Comparison of ENCODE assay signal across 8 cellular contexts in genomic region chr3:124620600-124621063, GRCh38.
DNase-seq lines count a peak whose midpoint lies in the region; ATAC-seq lines count a peak whose summit lies in the region.

No MANE protein-coding gene starts in this region.

- peak; percentile 91 for ATAC-seq in activated CD8-positive, alpha-beta memory T cell treated with anti-CD3 and anti-CD28 coated beads, Interleukin-2, amount 10 ng/mL, durations not matched to agents 7 days and 5 days
- ATAC-seq in left ventricle myocardium superior = peak; percentile 63
- ATAC-seq in stimulated activated naive CD8-positive, alpha-beta T cell treated with anti-CD3 and anti-CD28 coated beads, Interleukin-15, amount 100 ng/mL, for 72 hours = peak; percentile 81
- no peak for ATAC-seq in GM21515 (IDR thresholded peaks at IDR 0.05; ENCODE audit: unreplicated experiment)

- DNase-seq in activated CD8-positive, alpha-beta memory T cell treated with anti-CD3 and anti-CD28 coated beads, Interleukin-2, amount 10 ng/mL, durations not matched to agents 7 days and 5 days = peak; percentile 62
- no peak for DNase-seq in activated CD8-positive, alpha-beta memory T cell treated with anti-CD3 and anti-CD28 coated beads for 24 hours
- peak; percentile 24 for DNase-seq in activated CD4-positive, alpha-beta T cell treated with anti-CD3 and anti-CD28 coated beads, Interleukin-2, amount 10 ng/mL, durations not matched to agents 7 days and 5 days
- DNase-seq in left ventricle myocardium superior = no peak
- peak; percentile 13 for DNase-seq in stimulated activated naive CD8-positive, alpha-beta T cell treated with anti-CD3 and anti-CD28 coated beads, Interleukin-15, amount 100 ng/mL, for 72 hours
- DNase-seq in amygdala (lab: John Stamatoyannopoulos, UW) = no peak

- peak overlapping the region; percentile 62 for H3K4me3 Mint-ChIP-seq in activated CD8-positive, alpha-beta memory T cell treated with anti-CD3 and anti-CD28 coated beads, Interleukin-2, amount 10 ng/mL, durations not matched to agents 7 days and 5 days
- H3K4me3 Mint-ChIP-seq in activated CD4-positive, alpha-beta T cell treated with anti-CD3 and anti-CD28 coated beads, Interleukin-2, amount 10 ng/mL, durations not matched to agents 7 days and 5 days = no peak overlapping the region
- H3K4me3 Mint-ChIP-seq in stimulated activated naive CD8-positive, alpha-beta T cell treated with anti-CD3 and anti-CD28 coated beads, Interleukin-15, amount 100 ng/mL, for 72 hours = peak overlapping the region; percentile 59 to 78

- CTCF ChIA-PET in activated CD8-positive, alpha-beta memory T cell treated with anti-CD3 and anti-CD28 coated beads, Interleukin-2, amount 10 ng/mL, durations not matched to agents 7 days and 5 days (lab: Charles Lee) = interaction anchor here (0.8 to 1.1 kb wide), 3 partner anchors 19 to 68 kb away, joined by 3 to 5 read pairs (median 3); no protein-coding TSS in a partner anchor
- CTCF ChIA-PET in activated CD4-positive, alpha-beta T cell treated with anti-CD3 and anti-CD28 coated beads, Interleukin-2, amount 10 ng/mL, durations not matched to agents 7 days and 5 days (lab: Charles Lee) = interaction anchor here (0.9 kb wide), 1 partner anchor 44 kb away, joined by 3 read pairs; no protein-coding TSS in a partner anchor

- H3K36me3 ChIP-seq in HUES6 (ENCODE audit: control insufficient read depth, insufficient read depth, low read length) = no peaks in the 10 kb centered on the region

- no peaks in the 10 kb centered on the region for H3K27me3 ChIP-seq in HUES6 (ENCODE audit: control insufficient read depth, insufficient read depth, low read length)

- POLR2A ChIA-PET in activated CD4-positive, alpha-beta T cell treated with anti-CD3 and anti-CD28 coated beads, Interleukin-2, amount 10 ng/mL, durations not matched to agents 7 days and 5 days (lab: Charles Lee) = no interaction called here

- H3K4me1 ChIP-seq in HUES6 (ENCODE audit: control insufficient read depth, insufficient read depth, low read length) = peaks cover 6% of the 10 kb centered on the region

- peaks cover 29% of the 10 kb centered on the region for H3K4me1 Mint-ChIP-seq in activated CD8-positive, alpha-beta memory T cell treated with anti-CD3 and anti-CD28 coated beads, Interleukin-2, amount 10 ng/mL, durations not matched to agents 7 days and 5 days
- peaks cover 26% of the 10 kb centered on the region for H3K4me1 Mint-ChIP-seq in activated CD4-positive, alpha-beta T cell treated with anti-CD3 and anti-CD28 coated beads, Interleukin-2, amount 10 ng/mL, durations not matched to agents 7 days and 5 days
- H3K4me1 Mint-ChIP-seq in stimulated activated naive CD8-positive, alpha-beta T cell treated with anti-CD3 and anti-CD28 coated beads, Interleukin-15, amount 100 ng/mL, for 72 hours = peaks cover 53% of the 10 kb centered on the region

- intact Hi-C loops in left ventricle myocardium superior (cut with micrococcal nuclease) = no loop called here

- H3K9me3 ChIP-seq in HUES6 (ENCODE audit: control insufficient read depth, insufficient read depth, low read depth, low read length) = no peaks in the 10 kb centered on the region

- H3K36me3 Mint-ChIP-seq in activated CD8-positive, alpha-beta memory T cell treated with anti-CD3 and anti-CD28 coated beads, Interleukin-2, amount 10 ng/mL, durations not matched to agents 7 days and 5 days = peaks cover 2% of the 10 kb centered on the region
- peaks cover 1% of the 10 kb centered on the region for H3K36me3 Mint-ChIP-seq in activated CD4-positive, alpha-beta T cell treated with anti-CD3 and anti-CD28 coated beads, Interleukin-2, amount 10 ng/mL, durations not matched to agents 7 days and 5 days (ENCODE audit: low read depth)

- H3K9me3 Mint-ChIP-seq in activated CD8-positive, alpha-beta memory T cell treated with anti-CD3 and anti-CD28 coated beads, Interleukin-2, amount 10 ng/mL, durations not matched to agents 7 days and 5 days (ENCODE audit: low read depth) = no peaks in the 10 kb centered on the region
- H3K9me3 Mint-ChIP-seq in activated CD4-positive, alpha-beta T cell treated with anti-CD3 and anti-CD28 coated beads, Interleukin-2, amount 10 ng/mL, durations not matched to agents 7 days and 5 days = no peaks in the 10 kb centered on the region
- H3K9me3 Mint-ChIP-seq in stimulated activated naive CD8-positive, alpha-beta T cell treated with anti-CD3 and anti-CD28 coated beads, Interleukin-15, amount 100 ng/mL, for 72 hours = no peaks in the 10 kb centered on the region

- peak overlapping the region; percentile 22; the same call in 1 of the 2 replicates for H3K27ac ChIP-seq in HUES6 (ENCODE audit: low read depth, low read length)

- peak overlapping the region; percentile 89 for H3K27ac Mint-ChIP-seq in activated CD8-positive, alpha-beta memory T cell treated with anti-CD3 and anti-CD28 coated beads, Interleukin-2, amount 10 ng/mL, durations not matched to agents 7 days and 5 days
- H3K27ac Mint-ChIP-seq in activated CD4-positive, alpha-beta T cell treated with anti-CD3 and anti-CD28 coated beads, Interleukin-2, amount 10 ng/mL, durations not matched to agents 7 days and 5 days = peak overlapping the region; percentile 83
- peak overlapping the region; percentile 66 to 84 for H3K27ac Mint-ChIP-seq in stimulated activated naive CD8-positive, alpha-beta T cell treated with anti-CD3 and anti-CD28 coated beads, Interleukin-15, amount 100 ng/mL, for 72 hours

- H3K9ac ChIP-seq in HUES6 (ENCODE audit: low read length) = no peak overlapping the region

- no peak overlapping the region for H3K4me3 ChIP-seq in HUES6 (ENCODE audit: low read depth, low read length)

- peaks cover 7% of the 10 kb centered on the region for H3K27me3 Mint-ChIP-seq in activated CD8-positive, alpha-beta memory T cell treated with anti-CD3 and anti-CD28 coated beads, Interleukin-2, amount 10 ng/mL, durations not matched to agents 7 days and 5 days
- H3K27me3 Mint-ChIP-seq in activated CD4-positive, alpha-beta T cell treated with anti-CD3 and anti-CD28 coated beads, Interleukin-2, amount 10 ng/mL, durations not matched to agents 7 days and 5 days = peaks cover 6% of the 10 kb centered on the region
- peaks cover 9% of the 10 kb centered on the region for H3K27me3 Mint-ChIP-seq in stimulated activated naive CD8-positive, alpha-beta T cell treated with anti-CD3 and anti-CD28 coated beads, Interleukin-15, amount 100 ng/mL, for 72 hours

Comparison
In these comparisons a context has a peak if more than half of its experiments do, and no peak if none do; other contexts are left out.
1. DNase-seq: peak in activated CD8-positive, alpha-beta memory T cell treated with anti-CD3 and anti-CD28 coated beads, Interleukin-2, amount 10 ng/mL, durations not matched to agents 7 days and 5 days (single experiment), activated CD4-positive, alpha-beta T cell treated with anti-CD3 and anti-CD28 coated beads, Interleukin-2, amount 10 ng/mL, durations not matched to agents 7 days and 5 days (single experiment) and stimulated activated naive CD8-positive, alpha-beta T cell treated with anti-CD3 and anti-CD28 coated beads, Interleukin-15, amount 100 ng/mL, for 72 hours (2 of 2); none in activated CD8-positive, alpha-beta memory T cell treated with anti-CD3 and anti-CD28 coated beads for 24 hours (single experiment), left ventricle myocardium superior (single experiment) and amygdala (0 of 56).
2. Peak in every context shown above with its lines, with median percentiles within 50 percentile points of each other: H3K27ac Mint-ChIP-seq.